ENCODE assay signal across 10 cellular contexts in the genomic region with DNA sequence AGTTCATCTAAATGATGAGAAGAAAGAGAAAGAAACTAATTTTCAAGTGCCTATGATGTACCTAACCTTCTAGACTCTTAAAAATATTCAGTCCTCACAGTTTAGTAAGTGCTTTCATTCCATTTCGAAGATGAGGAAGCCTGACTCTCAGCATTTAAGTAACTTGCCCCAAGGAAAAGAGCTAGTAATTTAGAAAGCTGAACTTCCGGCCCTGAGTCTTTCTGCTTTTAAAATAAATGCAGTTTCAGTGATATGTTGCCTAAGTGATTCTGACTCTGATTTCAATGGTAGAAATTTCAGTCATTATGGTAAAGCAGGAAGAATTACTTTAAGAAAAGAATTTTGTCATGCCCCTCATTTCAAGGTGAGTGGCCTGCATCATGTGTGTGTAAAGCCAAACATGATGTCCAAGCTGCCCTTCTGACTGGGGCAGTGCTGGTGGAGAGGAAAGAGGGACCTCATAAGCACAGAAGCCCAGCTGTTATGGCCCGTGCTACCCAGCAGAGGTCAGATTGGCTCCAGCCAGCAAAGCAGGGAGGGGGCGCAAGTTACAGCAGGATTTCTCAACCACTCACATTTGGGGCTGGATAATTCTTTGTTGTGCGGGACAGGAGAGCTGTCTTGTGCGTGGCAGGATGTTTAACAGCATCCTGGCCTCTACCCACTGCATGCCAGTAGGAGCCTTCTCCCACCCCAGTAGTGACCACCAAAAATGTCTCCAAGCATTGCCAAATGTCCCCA. TPM values are rescaled to one million over a fixed set of nuclear protein-coding genes. Genes with fewer than 3 reads are reported as not detected.
DNase-seq lines count a peak whose midpoint lies in the region; ATAC-seq, FAIRE-seq and TF ChIP-seq lines count a peak whose summit lies in the region.
"Had no signal": no experiment of that assay in that cellular context is flagged by ENCODE, and none has a peak within 500 bp of the region (broad histone marks: within the 10 kb centered on the region; RNA-seq: fewer than 3 reads in every experiment).

No MANE protein-coding gene starts in this region.

- H3K36me3 ChIP-seq in WERI-Rb-1 (no peaks in the 10 kb centered on the region), Peyer's patch (no peaks in the 10 kb centered on the region)

- CTCF ChIA-PET in A549 (lab: Yijun Ruan, JAX) = interaction anchor here (0.7 to 7.4 kb wide), 8 partner anchors 11 to 126 kb away, joined by 3 to 40 read pairs (median 4); a partner anchor contains a TSS

- DNase-seq in A549 (ENCODE audit: low read depth in 1 of 2, low spot score in 1 of 2) (peak in 1 of 2 experiments; percentile 27), WERI-Rb-1 (peak; percentile 85), right cardiac atrium (peak; percentile 22 to 68 (median 65)), SW 1271 (lab: John Stamatoyannopoulos, UW) (no peak), cerebellar nuclear complex (lab: John Stamatoyannopoulos, UW) (no peak), Peyer's patch (no peak), GF-D8 (lab: John Stamatoyannopoulos, UW) (no peak)
- DNase-seq: NCI-H2029 treated with DMSO at 0.1 percent for 48 hours had no signal

- H3K9me3 ChIP-seq in A549 (no peaks in the 10 kb centered on the region), WERI-Rb-1 (ENCODE audit: severe bottlenecking) (no peaks in the 10 kb centered on the region), right cardiac atrium (ENCODE audit: control insufficient read depth, low read length) (no peaks in the 10 kb centered on the region), Peyer's patch (no peaks in the 10 kb centered on the region)
- H3K9me3 ChIP-seq: body of pancreas had no signal

- intact Hi-C loops in right cardiac atrium (cut with DNase I) = no loop called here

- H3K27me3 ChIP-seq in WERI-Rb-1 (ENCODE audit: insufficient read depth, low read depth, severe bottlenecking) (no peaks in the 10 kb centered on the region), right cardiac atrium (ENCODE audit: control insufficient read depth, insufficient read depth) (no peaks in the 10 kb centered on the region), Peyer's patch (no peaks in the 10 kb centered on the region)
- H3K27me3 ChIP-seq: body of pancreas had no signal

- TF ChIP-seq EP300 in A549 (IDR thresholded peaks at IDR 0.05) = no peak

- H3K4me3 ChIP-seq in A549 (no peak overlapping the region), WERI-Rb-1 (ENCODE audit: low read depth, low read length) (no peak overlapping the region), right cardiac atrium (ENCODE audit: low read length) (no peak overlapping the region), Peyer's patch (no peak overlapping the region)
- H3K4me3 ChIP-seq: body of pancreas had no signal

- H3K4me1 ChIP-seq in A549 (peaks cover 7% of the 10 kb centered on the region; the same call in 1 of the 3 replicates), right cardiac atrium (ENCODE audit: control insufficient read depth, insufficient read depth, low read length) (no peaks in the 10 kb centered on the region), Peyer's patch (no peaks in the 10 kb centered on the region)

- no peak for TF ChIP-seq CTCF in A549 (IDR thresholded peaks at IDR 0.05)
- TF ChIP-seq CTCF in WERI-Rb-1 (IDR thresholded peaks at IDR 0.05; ENCODE audit: low read depth, low read length) = peak; percentile 99
- no peak for TF ChIP-seq CTCF in Peyer's patch (IDR thresholded peaks at IDR 0.05)

- POLR2A ChIA-PET in A549 (lab: Yijun Ruan, JAX) = no interaction called here

- H3K4me2 ChIP-seq in A549 = no peak overlapping the region

- ATAC-seq in A549 (peak; percentile 35 to 76; a peak in 3 of 6 replicates), GM19455 (IDR thresholded peaks at IDR 0.05; ENCODE audit: unreplicated experiment) (peak; percentile 63), right cardiac atrium (peak; percentile 45 to 67)
- ATAC-seq: body of pancreas had no signal

- 80% methylated on average over 6 of the region's 6 CpGs for WGBS in A549 (ENCODE audit: missing lambda C conversion rate)
- WGBS in right cardiac atrium = 48% methylated on average over 6 of the region's 6 CpGs

- TF ChIP-seq RAD21 in A549 (conservative IDR thresholded peaks at IDR 0.05 in 1 of 2, IDR thresholded peaks at IDR 0.05 in 1 of 2) = no peak; a peak in 1 of 5 replicates

- FAIRE-seq in A549 (lab: Jason Lieb, UNC) = no peak

- no peak for TF ChIP-seq POLR2A in A549 (IDR thresholded peaks at IDR 0.05; ENCODE audit: low read length)
- TF ChIP-seq POLR2A in Peyer's patch (IDR thresholded peaks at IDR 0.05) = no peak

- H3K27ac ChIP-seq in A549 = no peak overlapping the region
- no peak overlapping the region for H3K27ac ChIP-seq in WERI-Rb-1
- no peak overlapping the region for H3K27ac ChIP-seq in right cardiac atrium (ENCODE audit: low read length)
- H3K27ac ChIP-seq in Peyer's patch = no peak overlapping the region
- H3K27ac ChIP-seq: body of pancreas had no signal

TF ChIP-seq in A549, 52 proteins besides CTCF, POLR2A, EP300 and RAD21 (continues in another document):
- TF ChIP-seq TFCP2L1 (CRISPR knock-in tag; IDR thresholded peaks at IDR 0.05) (no peak), SMC3 (IDR thresholded peaks at IDR 0.05) (no peak), ZSCAN20 (CRISPR knock-in tag; IDR thresholded peaks at IDR 0.05) (no peak), HOXB5 (CRISPR knock-in tag; IDR thresholded peaks at IDR 0.05) (no peak), NPAS2 (CRISPR knock-in tag; IDR thresholded peaks at IDR 0.05; ENCODE audit: borderline replicate concordance) (no peak)
- TF ChIP-seq, protein P1, sequence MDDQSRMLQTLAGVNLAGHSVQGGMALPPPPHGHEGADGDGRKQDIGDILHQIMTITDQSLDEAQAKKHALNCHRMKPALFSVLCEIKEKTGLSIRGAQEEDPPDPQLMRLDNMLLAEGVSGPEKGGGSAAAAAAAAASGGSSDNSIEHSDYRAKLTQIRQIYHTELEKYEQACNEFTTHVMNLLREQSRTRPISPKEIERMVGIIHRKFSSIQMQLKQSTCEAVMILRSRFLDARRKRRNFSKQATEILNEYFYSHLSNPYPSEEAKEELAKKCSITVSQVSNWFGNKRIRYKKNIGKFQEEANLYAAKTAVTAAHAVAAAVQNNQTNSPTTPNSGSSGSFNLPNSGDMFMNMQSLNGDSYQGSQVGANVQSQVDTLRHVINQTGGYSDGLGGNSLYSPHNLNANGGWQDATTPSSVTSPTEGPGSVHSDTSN (IDR thresholded peaks at IDR 0.05) = no peak

RNA-seq across cellular contexts. Expression of a gene that starts 10.7 kb away (rescaled TPM):
- polyA plus RNA-seq in A549 (2011; rRNA removed) = not detected in 2 replicates
- not detected in 2 replicates for polyA plus RNA-seq in A549 (2012; cell fraction: cytosol; rRNA removed)
- not detected in 2 replicates for polyA plus RNA-seq in A549 (2012; cell fraction: nucleus; rRNA removed)
- polyA plus RNA-seq in A549 (2017; fragmentation: RNase III; extraction: RNeasy Plus Mini Kit Qiagen cat#74134 plus additional on column Dnase treatment) = not detected in 3 replicates
- polyA minus RNA-seq in A549 (2011; rRNA and poly(A)+ RNA removed) = not detected in 2 replicates
- total RNA-seq in right cardiac atrium = under 1 TPM in 3 of 4 donors, not detected in 1; 0.08 to 0.43 (median 0.28) TPM
- polyA plus RNA-seq in right cardiac atrium = 0.07 TPM
- total RNA-seq in Peyer's patch = under 1 TPM in 1 of 4 donors, not detected in 3; 0.57 TPM
- total RNA-seq: body of pancreas had no signal

RNA-seq across cellular contexts. Expression of a gene that starts 28.2 kb away (rescaled TPM):
- polyA plus RNA-seq in A549 (2011; rRNA removed) (0.04 and 0.08 TPM in 2 replicates), A549 (2017; fragmentation: RNase III; extraction: RNeasy Plus Mini Kit Qiagen cat#74134 plus additional on column Dnase treatment) (0.04 TPM in 1 of 3 replicates, not detected in the others), right cardiac atrium (33.3 TPM)
- not detected in 2 replicates for polyA plus RNA-seq in A549 (2012; cell fraction: cytosol; rRNA removed)
- polyA plus RNA-seq in A549 (2012; cell fraction: nucleus; rRNA removed) = not detected in 2 replicates
- polyA minus RNA-seq in A549 (2011; rRNA and poly(A)+ RNA removed) = 0.41 TPM in 1 of 2 replicates, not detected in the other
- total RNA-seq in right cardiac atrium (10 to 100 TPM in 3 of 4 donors, 1 to 10 TPM in 1; 9.5 to 24.7 (median 15.3) TPM), Peyer's patch (1 to 10 TPM in 1 of 4 donors, not detected in 3; 2.6 TPM)
- total RNA-seq: body of pancreas had no signal

RNA-seq across cellular contexts. Expression of a gene that starts 43.0 kb away (rescaled TPM):
- polyA plus RNA-seq in A549 (2011; rRNA removed) (115 and 130 TPM in 2 replicates), A549 (2017; fragmentation: RNase III; extraction: RNeasy Plus Mini Kit Qiagen cat#74134 plus additional on column Dnase treatment) (136 to 157 TPM (median 150 TPM) in 3 replicates), right cardiac atrium (219 TPM)
- 149 and 158 TPM in 2 replicates for polyA plus RNA-seq in A549 (2012; cell fraction: cytosol; rRNA removed)
- polyA plus RNA-seq in A549 (2012; cell fraction: nucleus; rRNA removed) = 53.6 and 58.6 TPM in 2 replicates
- 73.9 and 80.8 TPM in 2 replicates for polyA minus RNA-seq in A549 (2011; rRNA and poly(A)+ RNA removed)
- total RNA-seq in right cardiac atrium (100 to 1,000 TPM; 169 to 223 (median 197) TPM), Peyer's patch (10 to 100 TPM; 10.2 to 34.7 (median 17.3) TPM)

RNA-seq across cellular contexts. Expression of a gene that starts 46.6 kb away (rescaled TPM):
- polyA plus RNA-seq in A549 (2011; rRNA removed) (0.07 and 0.09 TPM in 2 replicates), A549 (2017; fragmentation: RNase III; extraction: RNeasy Plus Mini Kit Qiagen cat#74134 plus additional on column Dnase treatment) (0.10 to 0.13 TPM in 2 of 3 replicates, not detected in the other), right cardiac atrium (89.6 TPM)
- 0.04 and 0.07 TPM in 2 replicates for polyA plus RNA-seq in A549 (2012; cell fraction: cytosol; rRNA removed)
- polyA plus RNA-seq in A549 (2012; cell fraction: nucleus; rRNA removed) = 0.34 and 0.61 TPM in 2 replicates
- polyA minus RNA-seq in A549 (2011; rRNA and poly(A)+ RNA removed) = 0.70 and 0.92 TPM in 2 replicates
- total RNA-seq in right cardiac atrium (100 to 1,000 TPM; 150 to 323 (median 257) TPM), Peyer's patch (1 to 10 TPM; 2.3 to 7.4 (median 6.0) TPM)

Comparison
In these comparisons a context has a peak if more than half of its experiments do, and no peak if none do; other contexts are left out.
1. DNase-seq: peak in WERI-Rb-1 (single experiment) and right cardiac atrium (3 of 3); none in SW 1271 (0 of 2), cerebellar nuclear complex (0 of 2), Peyer's patch (0 of 3) and GF-D8 (single experiment).
2. RNA of a gene that starts 43.0 kb away (total RNA-seq): 169 to 223 TPM in right cardiac atrium; 10.2 to 34.7 TPM in Peyer's patch; every median in the first group is over 4 times any median in the second.
3. Peak in every context shown above with its lines, with median percentiles within 50 percentile points of each other: ATAC-seq.